In genomic region chr3:131381445-131382291, GRCh38 we compare ENCODE assay signal across 8 cellular contexts. TPM values are rescaled to one million over a fixed set of nuclear protein-coding genes. Genes with fewer than 3 reads are reported as not detected.
DNase-seq lines count a peak whose midpoint lies in the region; ATAC-seq and TF ChIP-seq lines count a peak whose summit lies in the region.

Gene NUDT16, plus strand, starts transcription at chr3:131381774. Its CDS starts 31 bp downstream, at chr3:131381805.

- peaks cover 2% of the 10 kb centered on the region for H3K36me3 Mint-ChIP-seq in activated naive CD8-positive, alpha-beta T cell treated with anti-CD3 and anti-CD28 coated beads, Interleukin-2, amount 50 U/mL, for 24 hours (ENCODE audit: low read depth)
- peaks cover 29% of the 10 kb centered on the region for H3K36me3 Mint-ChIP-seq in osteocyte (ENCODE audit: unreplicated experiment)

- no peaks in the 10 kb centered on the region for H3K27me3 Mint-ChIP-seq in activated naive CD8-positive, alpha-beta T cell treated with anti-CD3 and anti-CD28 coated beads, Interleukin-2, amount 50 U/mL, for 24 hours
- no peaks in the 10 kb centered on the region for H3K27me3 Mint-ChIP-seq in osteocyte (ENCODE audit: unreplicated experiment)

- H3K27ac ChIP-seq in thoracic aorta = peak within 1 kb of the TSS; percentile 93 to 94

- peaks cover 23% of the 10 kb centered on the region for H3K4me1 Mint-ChIP-seq in activated naive CD8-positive, alpha-beta T cell treated with anti-CD3 and anti-CD28 coated beads, Interleukin-2, amount 50 U/mL, for 24 hours
- H3K4me1 Mint-ChIP-seq in osteocyte (ENCODE audit: unreplicated experiment) = peaks cover 19% of the 10 kb centered on the region

- no peaks in the 10 kb centered on the region for H3K9me3 Mint-ChIP-seq in activated naive CD8-positive, alpha-beta T cell treated with anti-CD3 and anti-CD28 coated beads, Interleukin-2, amount 50 U/mL, for 24 hours
- H3K9me3 Mint-ChIP-seq in osteocyte (ENCODE audit: unreplicated experiment) = peaks cover 3% of the 10 kb centered on the region

- H3K36me3 ChIP-seq in thoracic aorta = peaks cover 6% of the 10 kb centered on the region

- no peaks in the 10 kb centered on the region for H3K9me3 ChIP-seq in thoracic aorta

- peak within 1 kb of the TSS; percentile 93 for H3K4me3 Mint-ChIP-seq in activated naive CD8-positive, alpha-beta T cell treated with anti-CD3 and anti-CD28 coated beads, Interleukin-2, amount 50 U/mL, for 24 hours
- peak within 1 kb of the TSS; percentile 98 for H3K4me3 Mint-ChIP-seq in osteocyte (ENCODE audit: unreplicated experiment)

- H3K27ac Mint-ChIP-seq in activated naive CD8-positive, alpha-beta T cell treated with anti-CD3 and anti-CD28 coated beads, Interleukin-2, amount 50 U/mL, for 24 hours = peak within 1 kb of the TSS; percentile 83
- peak within 1 kb of the TSS; percentile 98 for H3K27ac Mint-ChIP-seq in osteocyte (ENCODE audit: unreplicated experiment)

- POLR2A ChIA-PET in GM10248 (lab: Yijun Ruan, JAX) = interaction anchor here (0.5 to 0.9 kb wide), 2 partner anchors 10 to 486 kb away, joined by 3 read pairs; no protein-coding TSS in a partner anchor

- DNase-seq in GM10248 (ENCODE audit: extremely low spot score) = peak; percentile 99
- DNase-seq in NCI-H1105 (lab: John Stamatoyannopoulos, UW) = peak; percentile 100
- peak; percentile 94 to 98 for DNase-seq in SW 1271 (lab: John Stamatoyannopoulos, UW)
- DNase-seq in activated naive CD8-positive, alpha-beta T cell treated with anti-CD3 and anti-CD28 coated beads, Interleukin-2, amount 50 U/mL, for 24 hours = peak; percentile 98
- peak; percentile 100 for DNase-seq in Right ventricle myocardium inferior (ENCODE audit: missing footprints)
- peak; percentile 100 for DNase-seq in osteocyte (ENCODE audit: extremely low spot score, unreplicated experiment)
- peak; percentile 98 for DNase-seq in thoracic aorta (ENCODE audit: low spot score)

- intact Hi-C loops in Right ventricle myocardium inferior (cut with DNase I) = loop anchor here (5.0 to 10.0 kb wide), 4 partner anchors 123 to 1343 kb away; partner anchors contain the start of genes ASTE1, ATP2C1, MRPL3 and NEK11

- no peaks in the 10 kb centered on the region for H3K27me3 ChIP-seq in thoracic aorta (replicated peaks; ENCODE audit: insufficient read depth)

- peak within 1 kb of the TSS; percentile 99 for H3K4me3 ChIP-seq in thoracic aorta

- TF ChIP-seq CTCF in GM10248 (IDR thresholded peaks at IDR 0.05; ENCODE audit: control extremely low read depth, extremely low read depth, low read depth, missing control alignments) (no peak), osteocyte (IDR thresholded peaks at IDR 0.05) (no peak), thoracic aorta (IDR thresholded peaks at IDR 0.05) (no peak)

- CTCF ChIA-PET in GM10248 (lab: Yijun Ruan, JAX) = interaction anchor here (0.7 to 1.6 kb wide), 4 partner anchors 14 to 653 kb away, joined by 3 to 5 read pairs (median 4); partner anchors contain the start of gene CPNE4

- peaks cover 18 to 27% of the 10 kb centered on the region in 2 donors for H3K4me1 ChIP-seq in thoracic aorta (ENCODE audit: control insufficient read depth in 1 of 2, low read depth in 2 of 2)

- ATAC-seq in HG02588 (IDR thresholded peaks at IDR 0.05; ENCODE audit: unreplicated experiment) (peak; percentile 98), Right ventricle myocardium inferior (peak; percentile 99), thoracic aorta (ENCODE audit: insufficient number of reproducible peaks, low FRiP score, low read depth) (peak; percentile 93)
- peak; percentile 99 for ATAC-seq in activated naive CD8-positive, alpha-beta T cell treated with anti-CD3 and anti-CD28 coated beads, Interleukin-2, amount 50 U/mL, for 24 hours

RNA-seq across cellular contexts. Expression of gene NUDT16, which starts in this region (rescaled TPM):
- total RNA-seq in Right ventricle myocardium inferior = 23.3 TPM
- total RNA-seq in osteocyte = 14.3 and 16.4 TPM in 2 replicates
- total RNA-seq in thoracic aorta = 10 to 100 TPM; 21.7 to 41.2 TPM

Comparison
In these comparisons a context has a peak if more than half of its experiments do, and no peak if none do; other contexts are left out.
1. Peak in every context shown above with its lines: DNase-seq, ATAC-seq, H3K4me3 ChIP-seq and H3K27ac ChIP-seq.